8 cellular contexts compared by ENCODE assay signal in the genomic region with DNA sequence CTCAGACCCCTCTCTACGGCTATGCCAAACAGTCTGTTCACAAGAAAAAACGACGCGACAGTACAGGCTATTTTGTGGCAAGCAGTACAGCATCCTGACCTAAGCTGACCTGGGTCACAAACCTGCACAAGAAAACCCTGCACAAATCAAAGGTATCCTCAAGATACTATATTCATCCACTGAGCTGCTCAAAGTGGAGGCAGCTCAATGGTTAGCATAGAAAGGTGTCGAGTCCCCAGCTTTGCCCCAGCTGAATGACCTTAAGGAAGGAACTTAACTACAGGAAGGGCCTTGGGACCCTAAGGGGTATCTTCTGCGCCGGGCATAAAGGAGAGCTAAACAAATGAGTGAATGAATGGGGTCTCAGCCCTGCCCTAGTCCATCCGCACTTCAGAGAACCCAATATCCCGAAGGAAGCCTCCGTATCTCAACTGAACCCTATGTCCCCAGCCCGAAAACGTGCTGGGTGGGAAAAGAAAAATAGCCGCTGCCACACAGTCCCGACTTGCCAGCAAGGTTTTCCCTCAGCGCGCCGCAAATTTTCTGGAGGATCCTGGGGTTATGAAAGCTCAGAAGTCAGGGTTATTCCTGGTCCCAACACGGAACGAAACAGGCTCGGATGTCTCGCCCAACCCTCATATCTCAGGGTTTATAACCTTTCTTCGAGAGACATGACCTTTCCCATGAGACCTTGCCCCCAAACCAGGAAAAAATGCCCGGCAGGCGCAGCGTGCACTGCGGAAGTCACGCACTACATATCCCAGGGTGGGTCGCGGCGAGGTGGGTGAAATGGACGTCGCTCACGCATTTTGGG. TPM values are rescaled to one million over a fixed set of nuclear protein-coding genes. Genes with fewer than 3 reads are reported as not detected.
DNase-seq lines count a peak whose midpoint lies in the region; ATAC-seq and TF ChIP-seq lines count a peak whose summit lies in the region.

A gene with protein sequence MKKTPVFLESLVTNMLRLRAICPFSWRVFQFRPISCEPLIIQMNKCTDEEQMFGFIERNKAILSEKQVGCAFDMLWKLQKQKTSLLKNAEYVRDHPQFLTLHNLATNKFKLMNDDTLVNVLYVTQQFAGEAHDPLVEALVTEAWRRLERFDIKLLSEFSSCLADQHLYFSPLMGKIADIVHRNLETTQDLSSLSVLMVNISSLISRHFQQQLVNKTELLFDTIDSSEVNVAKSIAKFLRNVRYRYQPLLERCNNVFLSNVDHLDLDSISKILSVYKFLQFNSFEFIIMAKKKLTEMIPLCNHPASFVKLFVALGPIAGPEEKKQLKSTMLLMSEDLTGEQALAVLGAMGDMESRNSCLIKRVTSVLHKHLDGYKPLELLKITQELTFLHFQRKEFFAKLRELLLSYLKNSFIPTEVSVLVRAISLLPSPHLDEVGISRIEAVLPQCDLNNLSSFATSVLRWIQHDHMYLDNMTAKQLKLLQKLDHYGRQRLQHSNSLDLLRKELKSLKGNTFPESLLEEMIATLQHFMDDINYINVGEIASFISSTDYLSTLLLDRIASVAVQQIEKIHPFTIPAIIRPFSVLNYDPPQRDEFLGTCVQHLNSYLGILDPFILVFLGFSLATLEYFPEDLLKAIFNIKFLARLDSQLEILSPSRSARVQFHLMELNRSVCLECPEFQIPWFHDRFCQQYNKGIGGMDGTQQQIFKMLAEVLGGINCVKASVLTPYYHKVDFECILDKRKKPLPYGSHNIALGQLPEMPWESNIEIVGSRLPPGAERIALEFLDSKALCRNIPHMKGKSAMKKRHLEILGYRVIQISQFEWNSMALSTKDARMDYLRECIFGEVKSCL (minus strand): TSS at position 706 of the 814 bp plus-strand sequence. CDS start 1,836 bp downstream, outside the sequence.

- TF ChIP-seq POLR2A in GM10847 (IDR thresholded peaks at IDR 0.05; ENCODE audit: extremely low read depth, insufficient read length) (peak; percentile 20), transverse colon (IDR thresholded peaks at IDR 0.05) (peak; percentile 50)

- no peak for TF ChIP-seq EP300 in transverse colon (IDR thresholded peaks at IDR 0.05; ENCODE audit: low read depth)

- peak within 1 kb of the TSS; percentile 50 for H3K14ac ChIP-seq in trophoblast cell (ENCODE audit: low read length)

- peak within 1 kb of the TSS; percentile 86 for H3K9ac ChIP-seq in trophoblast cell (ENCODE audit: low read length)

- H3K36me3 ChIP-seq in cardiac muscle cell: peaks cover 4% of the 10 kb centered on the region
- peaks cover 0 to 1% of the 10 kb centered on the region in 2 experiments for H3K36me3 ChIP-seq in trophoblast cell (ENCODE audit: control insufficient read depth in 1 of 2, insufficient read depth in 2 of 2, low read length in 2 of 2)
- peaks cover 0 to 4% (median 0%) of the 10 kb centered on the region in 4 donors for H3K36me3 ChIP-seq in transverse colon

- TF ChIP-seq CTCF in cardiac muscle cell (IDR thresholded peaks at IDR 0.05; ENCODE audit: low read depth, low read length) (no peak), transverse colon (IDR thresholded peaks at IDR 0.05) (no peak)

- peak within 1 kb of the TSS; percentile 68 for H3K4me2 ChIP-seq in trophoblast cell (ENCODE audit: low read length)

- H4K91ac ChIP-seq in trophoblast cell (ENCODE audit: low read depth, low read length): peak within 1 kb of the TSS; percentile 63

- no peaks in the 10 kb centered on the region for H3K9me3 ChIP-seq in cardiac muscle cell (ENCODE audit: low read depth)
- no peaks in the 10 kb centered on the region for H3K9me3 ChIP-seq in trophoblast cell (ENCODE audit: insufficient read depth, low read depth, low read length)
- H3K9me3 ChIP-seq in transverse colon: no peaks in the 10 kb centered on the region

- peak; percentile 88 for DNase-seq in NCI-H1105 treated with DMSO at 0.1 percent for 48 hours (lab: John Stamatoyannopoulos, UW)
- DNase-seq in SW 1271 (lab: John Stamatoyannopoulos, UW): peak; percentile 65 to 90
- DNase-seq in activated naive CD8-positive, alpha-beta T cell treated with anti-CD3 and anti-CD28 coated beads, Interleukin-2, amount 50 U/mL, for 16 hours (ENCODE audit: low read depth, low spot score): peak; percentile 61
- peak; percentile 89 to 93 for DNase-seq in cardiac muscle cell (ENCODE audit: low read depth in 1 of 2, low spot score in 1 of 2)
- DNase-seq in trophoblast cell: peak; percentile 77 to 91
- peak; percentile 94 for DNase-seq in transverse colon

- no peak within 1 kb of the TSS for H3K23ac ChIP-seq in trophoblast cell (ENCODE audit: low read length)

- H3K27me3 ChIP-seq in cardiac muscle cell (no peaks in the 10 kb centered on the region), trophoblast cell (ENCODE audit: insufficient read depth, low read length) (no peaks in the 10 kb centered on the region), transverse colon (no peaks in the 10 kb centered on the region)

- no peaks in the 10 kb centered on the region for H3K79me2 ChIP-seq in trophoblast cell (ENCODE audit: control insufficient read depth, insufficient read depth, low read length, poor library complexity)

- H2BK120ac ChIP-seq in trophoblast cell (ENCODE audit: insufficient read depth, low read length, poor library complexity): peak within 1 kb of the TSS; percentile 29

- in situ Hi-C loops in transverse colon (cut with MboI; ENCODE audit: low pct_ligation_motif_present in 1 of 4, low pct_unique_long_range_greater_than_20kb in 1 of 4, low sequenced_read_pairs in 3 of 4): no loop called here

- H2AK5ac ChIP-seq in trophoblast cell (ENCODE audit: low read length): no peak within 1 kb of the TSS

- no CpG with 5 or more reads among the region's 33 CpGs for WGBS in trophoblast cell (ENCODE audit: extremely low coverage, insufficient coverage, insufficient read length)
- WGBS in transverse colon (ENCODE audit: low coverage in 1 of 2), 2 donors: 0% methylated on average over 4 to 33 of the region's 33 CpGs

- H3K79me1 ChIP-seq in trophoblast cell (ENCODE audit: low read length): peaks cover 4% of the 10 kb centered on the region

- no peak within 1 kb of the TSS for H2BK12ac ChIP-seq in trophoblast cell (ENCODE audit: low read length)

- H3K27ac ChIP-seq in cardiac muscle cell (peak within 1 kb of the TSS; percentile 89), trophoblast cell (ENCODE audit: low read depth, low read length) (peak within 1 kb of the TSS; percentile 31), transverse colon (peak within 1 kb of the TSS; percentile 81 to 88 (median 84))

- H2AFZ ChIP-seq in trophoblast cell (ENCODE audit: insufficient read depth, low read length, poor library complexity): peak within 1 kb of the TSS; percentile 14

- intact Hi-C loops in transverse colon (cut with DNase I; ENCODE audit: low total_unique reads): no loop called here

- peaks cover 24% of the 10 kb centered on the region for H3K4me1 ChIP-seq in cardiac muscle cell (ENCODE audit: low read depth)
- no peaks in the 10 kb centered on the region for H3K4me1 ChIP-seq in trophoblast cell (ENCODE audit: control insufficient read depth in 1 of 2, insufficient read depth in 2 of 2, low read length in 2 of 2)
- peaks cover 0 to 32% (median 13%) of the 10 kb centered on the region in 4 donors for H3K4me1 ChIP-seq in transverse colon

- peak within 1 kb of the TSS; percentile 73 for H4K8ac ChIP-seq in trophoblast cell (ENCODE audit: low read depth, low read length)

- peak within 1 kb of the TSS; percentile 6 for H3K4ac ChIP-seq in trophoblast cell (ENCODE audit: low read depth, low read length)

- peak within 1 kb of the TSS; percentile 37 for H4K12ac ChIP-seq in trophoblast cell (ENCODE audit: low read depth, low read length)

- peak; percentile 99 for ATAC-seq in HG02642 (IDR thresholded peaks at IDR 0.05; ENCODE audit: poor library complexity, unreplicated experiment)

- H2BK5ac ChIP-seq in trophoblast cell (ENCODE audit: low read depth, low read length, poor library complexity): peak within 1 kb of the TSS; percentile 59

- H3K18ac ChIP-seq in trophoblast cell (ENCODE audit: low read length): peak within 1 kb of the TSS; percentile 61

- H3K4me3 ChIP-seq in cardiac muscle cell: peak within 1 kb of the TSS; percentile 49
- H3K4me3 ChIP-seq in trophoblast cell (ENCODE audit: low read depth, low read length): peak within 1 kb of the TSS; percentile 71
- H3K4me3 ChIP-seq in transverse colon: peak within 1 kb of the TSS; percentile 55 to 83 (median 69)

RNA-seq across cellular contexts. Expression of the gene that starts here (rescaled TPM):
- total RNA-seq in cardiac muscle cell: 27.8 and 41.3 TPM in 2 replicates
- polyA plus RNA-seq in cardiac muscle cell: 61.4 and 62.4 TPM in 2 replicates
- polyA plus RNA-seq in trophoblast cell (2013): 23.7 and 26.5 TPM in 2 replicates
- 10 to 100 TPM; 19.5 to 77.2 (median 64.7) TPM for total RNA-seq in transverse colon

Comparison
In these comparisons a context has a peak if more than half of its experiments do, and no peak if none do; other contexts are left out.
1. Peak in every context shown above with its lines: DNase-seq, ATAC-seq, H3K4me3 ChIP-seq and H3K27ac ChIP-seq.
2. H3K27ac ChIP-seq: peak in every context shown above with its lines; median percentile 89 in cardiac muscle cell; 84 in transverse colon; 31 in trophoblast cell.